Comparison of ENCODE assay signal across 14 cellular contexts in genomic region chr3:55854395-55854994, GRCh38.
"Had no signal": no experiment of that assay in that cellular context is flagged by ENCODE, and none has a peak within 500 bp of the region (broad histone marks: within the 10 kb centered on the region; RNA-seq: fewer than 3 reads in every experiment).

No MANE protein-coding gene starts in this region.

- ATAC-seq: activated CD4-positive, alpha-beta T cell treated with anti-CD3 and anti-CD28 coated beads for 36 hours; activated naive CD8-positive, alpha-beta T cell treated with anti-CD3 and anti-CD28 coated beads, Interleukin-2, amount 50 U/mL, for 24 hours; left cardiac atrium; right cardiac atrium had no signal

- H3K9me3 Mint-ChIP-seq: activated naive CD8-positive, alpha-beta T cell treated with anti-CD3 and anti-CD28 coated beads, Interleukin-2, amount 50 U/mL, for 24 hours; activated T-helper 1 cell treated with anti-CD3 and anti-CD28 coated beads, Interleukin-12 subunit alpha, Interleukin-12 subunit beta, Interleukin-2, Interleukin-4 antibody, amounts not matched to agents 30 ng/mL and 10 ng/mL and 1 ng/mL, durations not matched to agents 14 hours and 24 hours and 36 hours had no signal

- H3K27me3 Mint-ChIP-seq: activated CD4-positive, alpha-beta memory T cell treated with anti-CD3 and anti-CD28 coated beads, Interleukin-2, amount 10 ng/mL, durations not matched to agents 7 days and 5 days; activated CD4-positive, alpha-beta T cell treated with anti-CD3 and anti-CD28 coated beads for 36 hours; activated naive CD8-positive, alpha-beta T cell treated with anti-CD3 and anti-CD28 coated beads, Interleukin-2, amount 50 U/mL, for 24 hours had no signal

- DNase-seq: activated CD4-positive, alpha-beta memory T cell treated with anti-CD3 and anti-CD28 coated beads, Interleukin-2, amount 10 ng/mL, durations not matched to agents 7 days and 5 days; activated CD4-positive, alpha-beta T cell treated with anti-CD3 and anti-CD28 coated beads for 36 hours; activated CD8-positive, alpha-beta memory T cell treated with anti-CD3 and anti-CD28 coated beads, Interleukin-2, amount 50 U/mL, for 48 hours; activated naive CD4-positive, alpha-beta T cell treated with Interleukin-2 at 50 U/mL for 16 hours; activated naive CD8-positive, alpha-beta T cell treated with anti-CD3 and anti-CD28 coated beads, Interleukin-2, amount 50 U/mL, for 24 hours; hippocampal formation; left cardiac atrium; posterior cingulate gyrus; right cardiac atrium; thyroid gland had no signal

- H3K4me3 ChIP-seq: cardiac muscle cell, smooth muscle cell, thyroid gland, vagina had no signal

- H3K4me3 Mint-ChIP-seq: activated CD4-positive, alpha-beta memory T cell treated with anti-CD3 and anti-CD28 coated beads, Interleukin-2, amount 10 ng/mL, durations not matched to agents 7 days and 5 days; activated CD4-positive, alpha-beta T cell treated with anti-CD3 and anti-CD28 coated beads for 36 hours; activated naive CD8-positive, alpha-beta T cell treated with anti-CD3 and anti-CD28 coated beads, Interleukin-2, amount 50 U/mL, for 24 hours; activated T-helper 1 cell treated with anti-CD3 and anti-CD28 coated beads, Interleukin-12 subunit alpha, Interleukin-12 subunit beta, Interleukin-2, Interleukin-4 antibody, amounts not matched to agents 30 ng/mL and 10 ng/mL and 1 ng/mL, durations not matched to agents 14 hours and 24 hours and 36 hours had no signal

- H3K4me1 Mint-ChIP-seq: activated CD4-positive, alpha-beta memory T cell treated with anti-CD3 and anti-CD28 coated beads, Interleukin-2, amount 10 ng/mL, durations not matched to agents 7 days and 5 days; activated CD4-positive, alpha-beta T cell treated with anti-CD3 and anti-CD28 coated beads for 36 hours; activated naive CD8-positive, alpha-beta T cell treated with anti-CD3 and anti-CD28 coated beads, Interleukin-2, amount 50 U/mL, for 24 hours had no signal

- H3K27ac Mint-ChIP-seq: activated CD4-positive, alpha-beta memory T cell treated with anti-CD3 and anti-CD28 coated beads, Interleukin-2, amount 10 ng/mL, durations not matched to agents 7 days and 5 days; activated CD4-positive, alpha-beta T cell treated with anti-CD3 and anti-CD28 coated beads for 36 hours; activated naive CD8-positive, alpha-beta T cell treated with anti-CD3 and anti-CD28 coated beads, Interleukin-2, amount 50 U/mL, for 24 hours; activated T-helper 1 cell treated with anti-CD3 and anti-CD28 coated beads, Interleukin-12 subunit alpha, Interleukin-12 subunit beta, Interleukin-2, Interleukin-4 antibody, amounts not matched to agents 30 ng/mL and 10 ng/mL and 1 ng/mL, durations not matched to agents 14 hours and 24 hours and 36 hours had no signal
